ENCODE assay signal across 18 cellular contexts in genomic region chr20:43662943-43663655, GRCh38. TPM values are rescaled to one million over a fixed set of nuclear protein-coding genes. Genes with fewer than 3 reads are reported as not detected.
DNase-seq lines count a peak whose midpoint lies in the region; ATAC-seq and TF ChIP-seq lines count a peak whose summit lies in the region.
"Had no signal": no experiment of that assay in that cellular context is flagged by ENCODE, and none has a peak within 500 bp of the region (broad histone marks: within the 10 kb centered on the region; RNA-seq: fewer than 3 reads in every experiment).

No MANE protein-coding gene starts in this region.

- no peak overlapping the region for H3K18ac ChIP-seq in trophoblast cell (ENCODE audit: low read length)

- H4K8ac ChIP-seq in trophoblast cell (ENCODE audit: low read depth, low read length) = no peak overlapping the region

- ATAC-seq in activated naive CD4-positive, alpha-beta T cell treated with anti-CD3 and anti-CD28 coated beads, Interleukin-2, amount 50 U/mL, for 72 hours = no peak

- no peaks in the 10 kb centered on the region for H3K9me3 Mint-ChIP-seq in activated naive CD4-positive, alpha-beta T cell treated with anti-CD3 and anti-CD28 coated beads, Interleukin-2, amount 50 U/mL, for 72 hours
- H3K9me3 Mint-ChIP-seq: CD4-positive, CD25-positive, alpha-beta regulatory T cell had no signal

- peaks cover 11% of the 10 kb centered on the region for H3K79me1 ChIP-seq in trophoblast cell (ENCODE audit: low read length)

- H2AFZ ChIP-seq in OCI-LY3 (ENCODE audit: low read depth, low read length) (no peak overlapping the region), trophoblast cell (ENCODE audit: insufficient read depth, low read length, poor library complexity) (no peak overlapping the region)

- no peak overlapping the region for H3K27ac Mint-ChIP-seq in activated naive CD4-positive, alpha-beta T cell treated with anti-CD3 and anti-CD28 coated beads, Interleukin-2, amount 50 U/mL, for 72 hours
- H3K27ac Mint-ChIP-seq: CD4-positive, CD25-positive, alpha-beta regulatory T cell had no signal

- H3K27me3 ChIP-seq in OCI-LY3 (ENCODE audit: low read depth, low read length) (0 out of 2 replicates have a peak, but pooled peaks cover 4% of the 10 kb centered on the region), trophoblast cell (ENCODE audit: insufficient read depth, low read length) (no peaks in the 10 kb centered on the region)

- H2BK5ac ChIP-seq in trophoblast cell (ENCODE audit: low read depth, low read length, poor library complexity) = no peak overlapping the region

- H3K4me2 ChIP-seq in OCI-LY3 (ENCODE audit: low read length) (peak overlapping the region; percentile 36), trophoblast cell (ENCODE audit: low read length) (no peak overlapping the region)

- H4K91ac ChIP-seq in trophoblast cell (ENCODE audit: low read depth, low read length) = no peak overlapping the region

- H3K9me3 ChIP-seq in OCI-LY3 (ENCODE audit: insufficient read depth, low read length) = no peaks in the 10 kb centered on the region
- H3K9me3 ChIP-seq in trophoblast cell (ENCODE audit: insufficient read depth, low read depth, low read length) = no peaks in the 10 kb centered on the region

- WGBS in trophoblast cell (ENCODE audit: extremely low coverage, insufficient coverage, insufficient read length) = no CpG with 5 or more reads among the region's 2 CpGs

- no peak overlapping the region for H2BK120ac ChIP-seq in trophoblast cell (ENCODE audit: insufficient read depth, low read length, poor library complexity)

- TF ChIP-seq CTCF in OCI-LY3 (IDR thresholded peaks at IDR 0.05; ENCODE audit: low read depth, low read length) (no peak), epithelial cell of esophagus (IDR thresholded peaks at IDR 0.05; ENCODE audit: insufficient read depth, low read depth, low read length, missing control alignments) (no peak)

- H3K27ac ChIP-seq in OCI-LY3 (ENCODE audit: low read length) = no peak overlapping the region
- H3K27ac ChIP-seq in trophoblast cell (ENCODE audit: low read depth, low read length) = no peak overlapping the region
- H3K27ac ChIP-seq: WERI-Rb-1 had no signal

- H3K36me3 ChIP-seq in OCI-LY3 (replicated peaks; ENCODE audit: low read depth, low read length) (no peaks in the 10 kb centered on the region), trophoblast cell (ENCODE audit: control insufficient read depth in 1 of 2, insufficient read depth in 2 of 2, low read length in 2 of 2) (no peaks in the 10 kb centered on the region)
- H3K36me3 ChIP-seq: WERI-Rb-1 had no signal

- H3K4ac ChIP-seq in trophoblast cell (ENCODE audit: low read depth, low read length) = no peak overlapping the region

- H3K79me2 ChIP-seq in OCI-LY3 (ENCODE audit: low read length) (peaks cover 13% of the 10 kb centered on the region), trophoblast cell (ENCODE audit: control insufficient read depth, insufficient read depth, low read length, poor library complexity) (peaks cover 7% of the 10 kb centered on the region)

- DNase-seq in GM03348 (ENCODE audit: low spot score) = peak; percentile 31
- peak; percentile 82 for DNase-seq in epithelial cell of esophagus (ENCODE audit: low read depth)
- DNase-seq in trophoblast cell = peak; percentile 46 to 66
- DNase-seq in activated naive CD4-positive, alpha-beta T cell treated with anti-CD3 and anti-CD28 coated beads, Interleukin-2, amount 50 U/mL, for 72 hours (ENCODE audit: low spot score in 2 of 2) = no peak
- DNase-seq in activated gamma-delta T cell (lab: John Stamatoyannopoulos, UW) = no peak
- DNase-seq in DMS79 (lab: John Stamatoyannopoulos, UW) = no peak
- DNase-seq: CD4-positive, CD25-positive, alpha-beta regulatory T cell; effector CD4-positive, alpha-beta T cell; KBM-7; kidney glomerular epithelial cell; NCI-H187; NCI-H748 treated with DMSO at 0.1 percent for 48 hours; retina; SHP77 treated with DMSO at 0.1 percent for 48 hours; stimulated activated CD4-positive, alpha-beta T cell treated with anti-CD3 and anti-CD28 coated beads, Interleukin-4, amount 100 ng/mL, for 1 hour; stimulated activated naive CD4-positive, alpha-beta T cell; WERI-Rb-1 had no signal

- H3K23ac ChIP-seq in trophoblast cell (ENCODE audit: low read length) = no peak overlapping the region

- H3K9ac ChIP-seq in OCI-LY3 (ENCODE audit: low read length) (no peak overlapping the region), trophoblast cell (ENCODE audit: low read length) (no peak overlapping the region)

- peaks cover 0 to 4% of the 10 kb centered on the region in 2 donors for H3K36me3 Mint-ChIP-seq in activated naive CD4-positive, alpha-beta T cell treated with anti-CD3 and anti-CD28 coated beads, Interleukin-2, amount 50 U/mL, for 72 hours
- H3K36me3 Mint-ChIP-seq: CD4-positive, CD25-positive, alpha-beta regulatory T cell had no signal

- H3K4me3 ChIP-seq in OCI-LY3 (ENCODE audit: low read length) (no peak overlapping the region), epithelial cell of esophagus (ENCODE audit: low read length) (no peak overlapping the region), trophoblast cell (ENCODE audit: low read depth, low read length) (no peak overlapping the region)

- no peak overlapping the region for H2BK12ac ChIP-seq in trophoblast cell (ENCODE audit: low read length)

- H4K20me1 ChIP-seq in OCI-LY3 (ENCODE audit: insufficient read depth, low read length) = peaks cover 3% of the 10 kb centered on the region; the same call in 1 of the 2 replicates

- H4K12ac ChIP-seq in trophoblast cell (ENCODE audit: low read depth, low read length) = no peak overlapping the region

- H3K14ac ChIP-seq in trophoblast cell (ENCODE audit: low read length) = no peak overlapping the region

- no peak overlapping the region for H2AK5ac ChIP-seq in trophoblast cell (ENCODE audit: low read length)

- H3K4me1 ChIP-seq in OCI-LY3 (ENCODE audit: low read length) (peaks cover 37% of the 10 kb centered on the region), trophoblast cell (ENCODE audit: control insufficient read depth in 1 of 2, insufficient read depth in 2 of 2, low read length in 2 of 2) (peaks cover 17 to 21% of the 10 kb centered on the region in 2 experiments)

RNA-seq across cellular contexts. Expression of gene MYBL2, which starts 3.8 kb away (rescaled TPM):
- 66.5 and 72.8 TPM in 2 replicates for polyA plus RNA-seq in trophoblast cell (2013)
- 100 to 1,000 TPM in 1 of 2 donors, 10 to 100 TPM in 1; 82.6 to 140 TPM for total RNA-seq in activated naive CD4-positive, alpha-beta T cell treated with anti-CD3 and anti-CD28 coated beads, Interleukin-2, amount 50 U/mL, for 72 hours

Comparison
In these comparisons a context has a peak if more than half of its experiments do, and no peak if none do; other contexts are left out.
1. DNase-seq: peak in GM03348 (single experiment), epithelial cell of esophagus (single experiment) and trophoblast cell (2 of 2); none in activated naive CD4-positive, alpha-beta T cell treated with anti-CD3 and anti-CD28 coated beads, Interleukin-2, amount 50 U/mL, for 72 hours (0 of 2), activated gamma-delta T cell (single experiment) and DMS79 (single experiment).